In genomic region chr5:102857090-102857818, GRCh38 we compare ENCODE assay signal across 15 cellular contexts.
DNase-seq lines count a peak whose midpoint lies in the region; ATAC-seq and TF ChIP-seq lines count a peak whose summit lies in the region.
"Had no signal": no experiment of that assay in that cellular context is flagged by ENCODE, and none has a peak within 500 bp of the region (broad histone marks: within the 10 kb centered on the region; RNA-seq: fewer than 3 reads in every experiment).

No MANE protein-coding gene starts in this region.

- H3K27me3 ChIP-seq in fibroblast of lung (ENCODE audit: control insufficient read depth, insufficient read depth, low read length) (no peaks in the 10 kb centered on the region), subcutaneous abdominal adipose tissue (ENCODE audit: control insufficient read depth in 5 of 5, insufficient read depth in 4 of 5, low read length in 5 of 5) (no peaks in the 10 kb centered on the region), trophoblast cell (ENCODE audit: insufficient read depth, low read length) (no peaks in the 10 kb centered on the region)

- H3K79me1 ChIP-seq in trophoblast cell (ENCODE audit: low read length) = no peaks in the 10 kb centered on the region

- H3K79me2 ChIP-seq in fibroblast of lung (ENCODE audit: control insufficient read depth, insufficient read depth, low read length) (no peaks in the 10 kb centered on the region), trophoblast cell (ENCODE audit: control insufficient read depth, insufficient read depth, low read length, poor library complexity) (no peaks in the 10 kb centered on the region)

- H3K14ac ChIP-seq in trophoblast cell (ENCODE audit: low read length) = no peak overlapping the region

- DNase-seq in fibroblast of lung (ENCODE audit: low read depth in 2 of 2) = peak in 1 of 2 donors; percentile 40
- no peak for DNase-seq in mucosa of descending colon
- DNase-seq in trophoblast cell = no peak
- DNase-seq in activated CD4-positive, alpha-beta T cell treated with anti-CD3 and anti-CD28 coated beads for 48 hours = no peak
- no peak for DNase-seq in HuH-7.5 (ENCODE audit: low spot score)
- DNase-seq: activated CD4-positive, alpha-beta T cell treated with anti-CD3 and anti-CD28 coated beads, Interleukin-2, amount 50 U/mL, for 48 hours; DMS53; H7; NCI-H1092 treated with DMSO at 0.1 percent for 48 hours; stimulated activated CD4-positive, alpha-beta T cell treated with anti-CD3 and anti-CD28 coated beads, Interleukin-4, amount 100 ng/mL, for 24 hours had no signal

- H2BK12ac ChIP-seq in trophoblast cell (ENCODE audit: low read length) = no peak overlapping the region

- CTCF ChIA-PET in HEK293 (lab: Yijun Ruan, JAX) = no interaction called here

- no peak overlapping the region for H4K12ac ChIP-seq in trophoblast cell (ENCODE audit: low read depth, low read length)

- TF ChIP-seq CTCF in HEK293 (tag by site-specific recombination; IDR thresholded peaks at IDR 0.05) (no peak), fibroblast of lung (conservative IDR thresholded peaks at IDR 0.05 in 1 of 2, IDR thresholded peaks at IDR 0.05 in 1 of 2; ENCODE audit: low read depth in 1 of 2, low read length in 2 of 2) (no peak), mucosa of descending colon (IDR thresholded peaks at IDR 0.05) (no peak)

- WGBS in trophoblast cell (ENCODE audit: extremely low coverage, insufficient coverage, insufficient read length) = 100% methylated on average over 1 of the region's 6 CpGs

- no peaks in the 10 kb centered on the region for H4K20me1 ChIP-seq in fibroblast of lung (ENCODE audit: control insufficient read depth, extremely low read depth, insufficient read depth, low read length)

- no peaks in the 10 kb centered on the region for H3K4me1 ChIP-seq in HEK293 (ENCODE audit: control insufficient read depth, insufficient read depth, low read length)
- H3K4me1 ChIP-seq in fibroblast of lung (ENCODE audit: control insufficient read depth, extremely low read depth, insufficient read depth, low read length) = peaks cover 10% of the 10 kb centered on the region
- H3K4me1 ChIP-seq in mucosa of descending colon (ENCODE audit: low read depth) = no peaks in the 10 kb centered on the region
- peaks cover 0 to 12% (median 5%) of the 10 kb centered on the region in 5 donors for H3K4me1 ChIP-seq in subcutaneous abdominal adipose tissue (ENCODE audit: control insufficient read depth in 5 of 5, insufficient read depth in 5 of 5, low read length in 5 of 5)
- no peaks in the 10 kb centered on the region for H3K4me1 ChIP-seq in trophoblast cell (ENCODE audit: control insufficient read depth in 1 of 2, insufficient read depth in 2 of 2, low read length in 2 of 2)

- ATAC-seq in mucosa of descending colon (peak; percentile 25), HG02623 (IDR thresholded peaks at IDR 0.05; ENCODE audit: unreplicated experiment) (no peak)

- POLR2A ChIA-PET in HEK293 (lab: Yijun Ruan, JAX) = no interaction called here

- intact Hi-C loops in mucosa of descending colon (cut with DNase I, micrococcal nuclease) = no loop called here

- H3K27ac ChIP-seq in HEK293 (ENCODE audit: extremely low read depth, low read depth, low read length) (no peak overlapping the region), fibroblast of lung (ENCODE audit: insufficient read depth, low read length) (peak overlapping the region; percentile 46), subcutaneous abdominal adipose tissue (ENCODE audit: low read depth, low read length) (peak overlapping the region; percentile 45), trophoblast cell (ENCODE audit: low read depth, low read length) (no peak overlapping the region)
- H3K27ac ChIP-seq: C4-2B, SK-N-MC had no signal

- H2BK120ac ChIP-seq in trophoblast cell (ENCODE audit: insufficient read depth, low read length, poor library complexity) = no peak overlapping the region

- H3K4ac ChIP-seq in trophoblast cell (ENCODE audit: low read depth, low read length) = no peak overlapping the region

- H3K4me3 ChIP-seq in HEK293 (ENCODE audit: low read depth, low read length) (no peak overlapping the region), fibroblast of lung (replicated peaks in 1 of 4; ENCODE audit: control extremely low read depth in 1 of 4, insufficient read depth in 1 of 4, low read depth in 3 of 4, low read length in 4 of 4) (no peak overlapping the region), mucosa of descending colon (no peak overlapping the region), subcutaneous abdominal adipose tissue (ENCODE audit: low read depth in 1 of 5, low read length in 5 of 5) (no peak overlapping the region), trophoblast cell (ENCODE audit: low read depth, low read length) (no peak overlapping the region)
- H3K4me3 ChIP-seq: SK-N-MC had no signal

- H3K18ac ChIP-seq in trophoblast cell (ENCODE audit: low read length) = no peak overlapping the region

- H3K36me3 ChIP-seq in HEK293 (ENCODE audit: control insufficient read depth in 2 of 2, insufficient read depth in 1 of 2, low read length in 2 of 2) (no peaks in the 10 kb centered on the region), fibroblast of lung (ENCODE audit: control insufficient read depth, insufficient read depth, low read length) (no peaks in the 10 kb centered on the region), mucosa of descending colon (ENCODE audit: low read depth) (no peaks in the 10 kb centered on the region), subcutaneous abdominal adipose tissue (ENCODE audit: control insufficient read depth in 5 of 5, insufficient read depth in 5 of 5, low read length in 5 of 5) (no peaks in the 10 kb centered on the region), trophoblast cell (ENCODE audit: control insufficient read depth in 1 of 2, insufficient read depth in 2 of 2, low read length in 2 of 2) (no peaks in the 10 kb centered on the region)

- H3K23ac ChIP-seq in trophoblast cell (ENCODE audit: low read length) = no peak overlapping the region

- no peak overlapping the region for H3K4me2 ChIP-seq in fibroblast of lung (ENCODE audit: extremely low read depth, insufficient read depth, low read length)
- H3K4me2 ChIP-seq in trophoblast cell (ENCODE audit: low read length) = no peak overlapping the region

- H2AFZ ChIP-seq in fibroblast of lung (ENCODE audit: low read length) (no peak overlapping the region), trophoblast cell (ENCODE audit: insufficient read depth, low read length, poor library complexity) (no peak overlapping the region)

- no peak overlapping the region for H4K8ac ChIP-seq in trophoblast cell (ENCODE audit: low read depth, low read length)

- no peak overlapping the region for H2BK5ac ChIP-seq in trophoblast cell (ENCODE audit: low read depth, low read length, poor library complexity)

- no peak overlapping the region for H3K9ac ChIP-seq in fibroblast of lung (ENCODE audit: insufficient read depth, low read length)
- no peak overlapping the region for H3K9ac ChIP-seq in subcutaneous abdominal adipose tissue (ENCODE audit: low read length in 5 of 5)
- H3K9ac ChIP-seq in trophoblast cell (ENCODE audit: low read length) = no peak overlapping the region

- no peak overlapping the region for H2AK5ac ChIP-seq in trophoblast cell (ENCODE audit: low read length)

- H3K9me3 ChIP-seq in HEK293 (ENCODE audit: control insufficient read depth, insufficient read depth, low read depth, low read length) = no peaks in the 10 kb centered on the region
- no peaks in the 10 kb centered on the region for H3K9me3 ChIP-seq in fibroblast of lung (ENCODE audit: control insufficient read depth, insufficient read depth, low read depth, low read length)
- H3K9me3 ChIP-seq in mucosa of descending colon = no peaks in the 10 kb centered on the region
- H3K9me3 ChIP-seq in subcutaneous abdominal adipose tissue (ENCODE audit: control insufficient read depth in 5 of 5, low read length in 5 of 5) = no peaks in the 10 kb centered on the region
- H3K9me3 ChIP-seq in trophoblast cell (ENCODE audit: insufficient read depth, low read depth, low read length) = peaks cover 1% of the 10 kb centered on the region

- H4K91ac ChIP-seq in trophoblast cell (ENCODE audit: low read depth, low read length) = no peak overlapping the region

TF ChIP-seq in HEK293, 187 proteins besides CTCF, POLR2A, EP300 and RAD21:
- TF ChIP-seq ZNF664 (tag by site-specific recombination; IDR thresholded peaks at IDR 0.05) (peak; percentile 51; the same call in 1 of the 2 replicates), ZNF155 (tag by site-specific recombination; IDR thresholded peaks at IDR 0.05) (no peak)

Comparison
In these comparisons a context has a peak if more than half of its experiments do, and no peak if none do; other contexts are left out.
1. H3K27ac ChIP-seq: peak in fibroblast of lung (single experiment) and subcutaneous abdominal adipose tissue (single experiment); none in HEK293 (single experiment) and trophoblast cell (single experiment).